In genomic region chr16:89171216-89172170, GRCh38 we compare ENCODE assay signal across 8 cellular contexts. TPM values are rescaled to one million over a fixed set of nuclear protein-coding genes. Genes with fewer than 3 reads are reported as not detected.
A peak's percentile ranks its signal among the peaks of the same experiment; 100 is the strongest.
DNase-seq lines count a peak whose midpoint lies in the region; ATAC-seq lines count a peak whose summit lies in the region.

TSS of gene CDH15 (plus strand) at chr16:89171748. CDS start at chr16:89171832, 84 bp downstream.

- in situ Hi-C loops in ACHN (cut with HindIII; ENCODE audit: low pct_ligation_motif_present, low pct_unique_long_range_greater_than_20kb, low sequenced_read_pairs) = no loop called here

- peak; percentile 76 for ATAC-seq in GM19035 (IDR thresholded peaks at IDR 0.05; ENCODE audit: unreplicated experiment)
- peak; percentile 80 for ATAC-seq in HG03342 (IDR thresholded peaks at IDR 0.05; ENCODE audit: unreplicated experiment)
- peak; percentile 87 for ATAC-seq in left colon

- DNase-seq in ACHN (peak; percentile 96), NCI-H345 treated with DMSO at 0.1 percent for 48 hours (lab: John Stamatoyannopoulos, UW; ENCODE audit: unreplicated experiment) (peak; percentile 64), cerebellum (ENCODE audit: low spot score) (peak; percentile 100), left colon (peak; percentile 97 to 99)
- peak; percentile 94 to 95 for DNase-seq in activated CD4-positive, alpha-beta T cell treated with anti-CD3 and anti-CD28 coated beads for 24 hours (ENCODE audit: low read depth in 2 of 2)
- peak; percentile 90 to 95 for DNase-seq in stimulated activated CD4-positive, alpha-beta T cell treated with anti-CD3 and anti-CD28 coated beads, Interleukin-1b, Interleukin-23, amount 100 ng/mL, for 1 hour (ENCODE audit: low read depth in 2 of 2)

- intact Hi-C loops in left colon (cut with DNase I, micrococcal nuclease) = no loop called here

RNA-seq across cellular contexts. Expression of gene CDH15, which starts in this region (rescaled TPM):
- total RNA-seq in cerebellum = 3.8 TPM
- not detected for total RNA-seq in left colon

Comparison
In these comparisons a context has a peak if more than half of its experiments do, and no peak if none do; other contexts are left out.
1. Peak in every context shown above with its lines: DNase-seq and ATAC-seq.
2. Peak in DNase-seq and ATAC-seq in left colon; RNA of the gene not detected or under 1 TPM.